Comparison of ENCODE assay signal across 27 cellular contexts in genomic region chr4:6957994-6958393, GRCh38. TPM values are rescaled to one million over a fixed set of nuclear protein-coding genes. Genes with fewer than 3 reads are reported as not detected.
A peak's percentile ranks its signal among the peaks of the same experiment; 100 is the strongest.
DNase-seq lines count a peak whose midpoint lies in the region; ATAC-seq and TF ChIP-seq lines count a peak whose summit lies in the region.
"Had no signal": no experiment of that assay in that cellular context is flagged by ENCODE, and none has a peak within 500 bp of the region (broad histone marks: within the 10 kb centered on the region; RNA-seq: fewer than 3 reads in every experiment).

No MANE protein-coding gene starts in this region.

- peaks cover 24% of the 10 kb centered on the region for H3K4me1 ChIP-seq in GM23338 (ENCODE audit: insufficient read depth)
- H3K4me1 ChIP-seq in stomach, result peaks cover 65 to 94% (median 80%) of the 10 kb centered on the region in 4 donors

- DNase-seq in DMS53 (lab: John Stamatoyannopoulos, UW), result peak; percentile 41
- no peak for DNase-seq in DMS53 treated with DMSO at 0.1 percent for 48 hours (lab: John Stamatoyannopoulos, UW; ENCODE audit: unreplicated experiment)
- no peak for DNase-seq in GM23338 (ENCODE audit: low spot score)
- DNase-seq in kidney tubule cell (ENCODE audit: low spot score), result peak; percentile 32
- DNase-seq in stomach, result no peak
- no peak for DNase-seq in T1000 (lab: John Stamatoyannopoulos, UW)
- no peak for DNase-seq in T-helper 9 cell
- DNase-seq in CD14-positive monocyte (ENCODE audit: low spot score), result no peak
- DNase-seq: 8988T; activated CD4-positive, alpha-beta T cell treated with anti-CD3 and anti-CD28 coated beads, Interleukin-2, amount 50 U/mL, for 48 hours; activated naive CD4-positive, alpha-beta T cell treated with anti-CD3 and anti-CD28 coated beads, Interleukin-2, amount 50 U/mL, for 16 hours; amygdala; KBM-7; NCI-H1092; NCI-H187; NCI-H446 treated with DMSO at 0.1 percent for 48 hours; ovary; T-helper 1 cell had no signal

- H3K36me3 Mint-ChIP-seq in GM23338 (ENCODE audit: low read depth) (no peaks in the 10 kb centered on the region), CD14-positive monocyte (peaks cover 27 to 36% of the 10 kb centered on the region in 2 donors)

- WGBS in stomach, 5 donors, result 76 to 86% (median 82%) methylated on average over 5 of the region's 5 CpGs

- H2AFZ ChIP-seq in GM23338, result no peak overlapping the region
- H2AFZ ChIP-seq: hepatocyte had no signal

- H3K27me3 ChIP-seq in GM23338 (ENCODE audit: insufficient read depth) (no peaks in the 10 kb centered on the region), stomach (no peaks in the 10 kb centered on the region)
- H3K27me3 ChIP-seq: gastroesophageal sphincter, hepatocyte, ovary, SJSA1, tibial artery had no signal

- H3K4me2 ChIP-seq in GM23338, result no peak overlapping the region
- H3K4me2 ChIP-seq: hepatocyte had no signal

- H3K36me3 ChIP-seq in GM23338 (ENCODE audit: insufficient read depth) (no peaks in the 10 kb centered on the region), stomach (peaks cover 0 to 6% (median 0%) of the 10 kb centered on the region in 4 donors)
- H3K36me3 ChIP-seq: gastroesophageal sphincter, ovary, SJSA1, tibial artery had no signal

- peaks cover 60% of the 10 kb centered on the region for H3K4me1 Mint-ChIP-seq in GM23338
- H3K4me1 Mint-ChIP-seq in CD14-positive monocyte, result peaks cover 44% of the 10 kb centered on the region

- ATAC-seq in GM23338, result no peak
- ATAC-seq: activated CD4-positive, CD25-positive, alpha-beta regulatory T cell treated with anti-CD3 and anti-CD28 coated beads, Interleukin-2, amount 50 U/mL, for 24 hours; CD8-positive, alpha-beta T cell; gastroesophageal sphincter had no signal

- H3K4me3 Mint-ChIP-seq in GM23338 (no peak overlapping the region), CD14-positive monocyte (no peak overlapping the region)
- H3K4me3 Mint-ChIP-seq: activated T-helper 1 cell treated with anti-CD3 and anti-CD28 coated beads, Interleukin-12 subunit alpha, Interleukin-12 subunit beta, Interleukin-2, Interleukin-4 antibody, amounts not matched to agents 30 ng/mL and 10 ng/mL and 1 ng/mL, durations not matched to agents 14 hours and 24 hours and 36 hours; nephron had no signal

- TF ChIP-seq POLR2A in stomach (IDR thresholded peaks at IDR 0.05), result no peak

- intact Hi-C loops in stomach (cut with DNase I; ENCODE audit: low total_unique reads), result no loop called here
- intact Hi-C loops in CD14-positive monocyte (cut with micrococcal nuclease), result no loop called here

- H3F3A ChIP-seq in GM23338 (replicated peaks; ENCODE audit: low read depth), result no peaks in the 10 kb centered on the region

- H3K4me3 ChIP-seq in GM23338 (no peak overlapping the region), stomach (no peak overlapping the region)
- H3K4me3 ChIP-seq: gastroesophageal sphincter, hepatocyte, ovary, SJSA1, skin epidermis, tibial artery had no signal

- H3K9me3 Mint-ChIP-seq in GM23338 (no peaks in the 10 kb centered on the region), CD14-positive monocyte (no peaks in the 10 kb centered on the region)
- H3K9me3 Mint-ChIP-seq: activated T-helper 1 cell treated with anti-CD3 and anti-CD28 coated beads, Interleukin-12 subunit alpha, Interleukin-12 subunit beta, Interleukin-2, Interleukin-4 antibody, amounts not matched to agents 30 ng/mL and 10 ng/mL and 1 ng/mL, durations not matched to agents 14 hours and 24 hours and 36 hours; CD8-positive, alpha-beta T cell; nephron had no signal

- TF ChIP-seq CTCF in GM23338 (conservative IDR thresholded peaks at IDR 0.05; ENCODE audit: low read depth in 2 of 2) (no peak), stomach (IDR thresholded peaks at IDR 0.05) (no peak), CD14-positive monocyte (IDR thresholded peaks at IDR 0.05) (no peak)

- H3K9me3 ChIP-seq in stomach, result no peaks in the 10 kb centered on the region
- H3K9me3 ChIP-seq: gastroesophageal sphincter, ovary, SJSA1, tibial artery had no signal

- H3K27ac Mint-ChIP-seq in GM23338 (0 out of 2 replicates have a peak overlapping the region, but pooled peaks have one; percentile 48), CD14-positive monocyte (peak overlapping the region in 1 of 7 donors; percentile 84)
- H3K27ac Mint-ChIP-seq: activated T-helper 1 cell treated with anti-CD3 and anti-CD28 coated beads, Interleukin-12 subunit alpha, Interleukin-12 subunit beta, Interleukin-2, Interleukin-4 antibody, amounts not matched to agents 30 ng/mL and 10 ng/mL and 1 ng/mL, durations not matched to agents 14 hours and 24 hours and 36 hours; nephron had no signal

- no peaks in the 10 kb centered on the region for H3K9me2 ChIP-seq in GM23338 (ENCODE audit: insufficient read depth)

- peaks cover 61% of the 10 kb centered on the region for H3K79me2 ChIP-seq in GM23338 (replicated peaks; ENCODE audit: insufficient read depth)

- H3K27me3 Mint-ChIP-seq in GM23338 (ENCODE audit: insufficient read depth, low read depth, poor library complexity) (peaks cover 25% of the 10 kb centered on the region), CD14-positive monocyte (ENCODE audit: low read depth in 3 of 3) (no peaks in the 10 kb centered on the region)

- TF ChIP-seq EP300 in stomach (IDR thresholded peaks at IDR 0.05), result no peak

- H3K27ac ChIP-seq in GM23338 (ENCODE audit: low read depth), result no peak overlapping the region
- H3K27ac ChIP-seq in stomach, result peak overlapping the region; percentile 80 to 94 (median 87)
- H3K27ac ChIP-seq: ovary, SJSA1, skin epidermis, tibial artery had no signal

- no peaks in the 10 kb centered on the region for H4K20me1 ChIP-seq in GM23338 (replicated peaks; ENCODE audit: insufficient read depth)

TF ChIP-seq in GM23338, 12 proteins besides CTCF, POLR2A, EP300 and RAD21 (continues in another document):
- TF ChIP-seq ZNF331 (CRISPR knock-in tag; IDR thresholded peaks at IDR 0.05; ENCODE audit: low read depth), result no peak
- TF ChIP-seq ETS1 (IDR thresholded peaks at IDR 0.05), result no peak

RNA-seq across cellular contexts. Expression of gene TBC1D14, which starts 48.4 kb away (rescaled TPM):
- 59.7 and 66.3 TPM in 2 replicates for total RNA-seq in GM23338 (2014; rRNA removed; shearing (Covaris generic))
- polyA plus RNA-seq in GM23338 (2016; fragmentation: Nextera tagmentation; extraction: Ambion mirVana) (15.8 and 18.2 TPM in 2 replicates), stomach (10 to 100 TPM; 19.5 to 42.5 (median 40.0) TPM), CD14-positive monocyte (10 to 100 TPM; 36.3 to 44.7 TPM)
- total RNA-seq in stomach, result 10 to 100 TPM; 33.5 to 72.4 (median 40.8) TPM

Comparison
In these comparisons a context has a peak if more than half of its experiments do, and no peak if none do; other contexts are left out.
1. DNase-seq: peak in DMS53 (single experiment) and kidney tubule cell (single experiment); none in DMS53 treated with DMSO at 0.1 percent for 48 hours (single experiment), GM23338 (single experiment), stomach (single experiment), T1000 (single experiment), T-helper 9 cell (single experiment) and CD14-positive monocyte (single experiment).